ENCODE assay signal across 24 cellular contexts in genomic region chr12:19624000-19624399, GRCh38.
DNase-seq lines count a peak whose midpoint lies in the region; ATAC-seq and TF ChIP-seq lines count a peak whose summit lies in the region.
"Had no signal": no experiment of that assay in that cellular context is flagged by ENCODE, and none has a peak within 500 bp of the region (broad histone marks: within the 10 kb centered on the region; RNA-seq: fewer than 3 reads in every experiment).

No MANE protein-coding gene starts in this region.

- H3K4me3 Mint-ChIP-seq in CD8-positive, alpha-beta T cell: no peak overlapping the region
- no peak overlapping the region for H3K4me3 Mint-ChIP-seq in activated naive CD8-positive, alpha-beta T cell treated with anti-CD3 and anti-CD28 coated beads, Interleukin-2, amount 50 U/mL, for 24 hours
- H3K4me3 Mint-ChIP-seq in nephron: no peak overlapping the region
- H3K4me3 Mint-ChIP-seq: CD4-positive, CD25-positive, alpha-beta regulatory T cell had no signal

- intact Hi-C loops in CD8-positive, alpha-beta T cell (cut with DNase I, micrococcal nuclease): no loop called here

- no peak overlapping the region for H3K27ac ChIP-seq in CD8-positive, alpha-beta T cell (ENCODE audit: low read depth, low read length)
- H3K27ac ChIP-seq: BLaER1 had no signal

- H3K36me3 ChIP-seq in CD8-positive, alpha-beta T cell (ENCODE audit: insufficient read depth, low read length): no peaks in the 10 kb centered on the region
- no peaks in the 10 kb centered on the region for H3K36me3 ChIP-seq in H7 (replicated peaks; ENCODE audit: control insufficient read depth, insufficient read depth, low read length)
- H3K36me3 ChIP-seq: BLaER1 had no signal

- no peaks in the 10 kb centered on the region for H3K27me3 Mint-ChIP-seq in CD8-positive, alpha-beta T cell (ENCODE audit: low read depth)
- no peaks in the 10 kb centered on the region for H3K27me3 Mint-ChIP-seq in activated naive CD8-positive, alpha-beta T cell treated with anti-CD3 and anti-CD28 coated beads, Interleukin-2, amount 50 U/mL, for 24 hours
- H3K27me3 Mint-ChIP-seq in nephron (ENCODE audit: low read depth): no peaks in the 10 kb centered on the region
- H3K27me3 Mint-ChIP-seq: CD4-positive, CD25-positive, alpha-beta regulatory T cell had no signal

- peak overlapping the region; percentile 38 for H3K27ac Mint-ChIP-seq in CD8-positive, alpha-beta T cell
- no peak overlapping the region for H3K27ac Mint-ChIP-seq in activated naive CD8-positive, alpha-beta T cell treated with anti-CD3 and anti-CD28 coated beads, Interleukin-2, amount 50 U/mL, for 24 hours
- H3K27ac Mint-ChIP-seq in nephron: peak overlapping the region; percentile 93 to 97 (median 95)
- H3K27ac Mint-ChIP-seq: CD4-positive, CD25-positive, alpha-beta regulatory T cell had no signal

- CTCF ChIA-PET in CD8-positive, alpha-beta T cell (lab: Charles Lee): no interaction called here

- H3K4me1 ChIP-seq in CD8-positive, alpha-beta T cell (ENCODE audit: insufficient read depth, low read length): no peaks in the 10 kb centered on the region

- DNase-seq in CD8-positive, alpha-beta T cell: no peak
- DNase-seq in activated naive CD8-positive, alpha-beta T cell treated with anti-CD3 and anti-CD28 coated beads, Interleukin-2, amount 50 U/mL, for 24 hours: no peak
- no peak for DNase-seq in stimulated activated naive CD8-positive, alpha-beta T cell treated with anti-CD3 and anti-CD28 coated beads, Interleukin-15, Interleukin-2, amounts not matched to agents 100 U/mL and 50 U/mL, for 24 hours
- no peak for DNase-seq in DMS79 (lab: John Stamatoyannopoulos, UW)
- DNase-seq in H7: no peak
- DNase-seq: CD4-positive, CD25-positive, alpha-beta regulatory T cell; GF-D8; GOT3; IMR-90; KG1; MM.1S; NCI-H1048; NCI-H1436; NCI-H187; NCI-H2081 treated with DMSO at 0.1 percent for 48 hours; NCI-H2171; NCI-H226; NCI-H510A; NCI-H69; Right ventricle myocardium superior had no signal

- no peaks in the 10 kb centered on the region for H3K27me3 ChIP-seq in CD8-positive, alpha-beta T cell (ENCODE audit: insufficient read depth, low read length)
- no peaks in the 10 kb centered on the region for H3K27me3 ChIP-seq in H7 (ENCODE audit: control insufficient read depth, insufficient read depth, low read length)
- H3K27me3 ChIP-seq: BLaER1 had no signal

- peaks cover 15% of the 10 kb centered on the region for H3K4me1 Mint-ChIP-seq in CD8-positive, alpha-beta T cell (ENCODE audit: low read depth)
- peaks cover 13% of the 10 kb centered on the region for H3K4me1 Mint-ChIP-seq in activated naive CD8-positive, alpha-beta T cell treated with anti-CD3 and anti-CD28 coated beads, Interleukin-2, amount 50 U/mL, for 24 hours
- peaks cover 47% of the 10 kb centered on the region for H3K4me1 Mint-ChIP-seq in nephron
- H3K4me1 Mint-ChIP-seq: CD4-positive, CD25-positive, alpha-beta regulatory T cell had no signal

- peak; percentile 64 for ATAC-seq in CD8-positive, alpha-beta T cell
- peak; percentile 86 for ATAC-seq in activated naive CD8-positive, alpha-beta T cell treated with anti-CD3 and anti-CD28 coated beads, Interleukin-2, amount 50 U/mL, for 24 hours
- peak; percentile 77 for ATAC-seq in stimulated activated naive CD8-positive, alpha-beta T cell treated with anti-CD3 and anti-CD28 coated beads, Interleukin-15, Interleukin-2, amounts not matched to agents 100 U/mL and 50 U/mL, for 24 hours
- ATAC-seq in GM19023 (IDR thresholded peaks at IDR 0.05; ENCODE audit: unreplicated experiment): no peak
- ATAC-seq: HCT116 had no signal

- H3K36me3 Mint-ChIP-seq in CD8-positive, alpha-beta T cell: no peaks in the 10 kb centered on the region
- H3K36me3 Mint-ChIP-seq in activated naive CD8-positive, alpha-beta T cell treated with anti-CD3 and anti-CD28 coated beads, Interleukin-2, amount 50 U/mL, for 24 hours (ENCODE audit: low read depth): no peaks in the 10 kb centered on the region
- H3K36me3 Mint-ChIP-seq in nephron (ENCODE audit: low read depth): no peaks in the 10 kb centered on the region

- no peak for TF ChIP-seq CTCF in CD8-positive, alpha-beta T cell (IDR thresholded peaks at IDR 0.05)
- TF ChIP-seq CTCF in nephron (IDR thresholded peaks at IDR 0.05; ENCODE audit: unreplicated experiment in 3 of 3): no peak

- no peak overlapping the region for H3K4me3 ChIP-seq in CD8-positive, alpha-beta T cell (ENCODE audit: low read depth, low read length)
- H3K4me3 ChIP-seq in H7 (ENCODE audit: insufficient read depth, low read depth, low read length): no peak overlapping the region
- H3K4me3 ChIP-seq: BLaER1 had no signal

- H3K9me3 Mint-ChIP-seq in CD8-positive, alpha-beta T cell: peaks cover 2% of the 10 kb centered on the region
- H3K9me3 Mint-ChIP-seq in activated naive CD8-positive, alpha-beta T cell treated with anti-CD3 and anti-CD28 coated beads, Interleukin-2, amount 50 U/mL, for 24 hours: no peaks in the 10 kb centered on the region
- no peaks in the 10 kb centered on the region for H3K9me3 Mint-ChIP-seq in nephron

- H3K9me3 ChIP-seq in CD8-positive, alpha-beta T cell (ENCODE audit: low read length): no peaks in the 10 kb centered on the region

- POLR2A ChIA-PET in CD8-positive, alpha-beta T cell (lab: Charles Lee): no interaction called here
